In the genomic region with DNA sequence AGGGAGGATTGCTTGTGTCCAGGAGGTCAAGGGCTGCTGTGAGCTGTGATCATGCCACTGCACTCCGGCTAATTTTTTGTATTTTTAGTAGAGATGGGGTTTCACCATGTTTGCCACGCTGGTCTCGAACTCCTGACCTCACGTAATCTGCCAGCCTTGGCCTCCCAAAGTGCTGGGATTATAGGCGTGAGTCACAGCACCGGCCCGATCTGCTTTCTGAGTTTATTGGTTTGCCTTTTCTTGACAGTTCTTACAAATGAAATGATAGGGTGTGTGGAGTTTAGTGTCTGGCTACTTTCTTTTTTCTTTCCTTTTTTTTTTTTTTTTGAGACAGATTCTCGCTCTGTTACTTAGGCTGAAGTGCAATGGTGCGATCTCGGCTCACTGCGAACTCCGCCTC, we compare ENCODE assay signal across 9 cellular contexts. TPM values are rescaled to one million over a fixed set of nuclear protein-coding genes. Genes with fewer than 3 reads are reported as not detected.
DNase-seq lines count a peak whose midpoint lies in the region; ATAC-seq lines count a peak whose summit lies in the region.
"Had no signal": no experiment of that assay in that cellular context is flagged by ENCODE, and none has a peak within 500 bp of the region (broad histone marks: within the 10 kb centered on the region; RNA-seq: fewer than 3 reads in every experiment).

No MANE protein-coding gene starts in this region.

- no peak for ATAC-seq in left cardiac atrium
- no peak for ATAC-seq in Right ventricle myocardium superior (ENCODE audit: poor library complexity)
- ATAC-seq in memory B cell (ENCODE audit: low read depth), result no peak
- no peak for ATAC-seq in GM19463 (IDR thresholded peaks at IDR 0.05; ENCODE audit: unreplicated experiment)

- peaks cover 4% of the 10 kb centered on the region for H3K4me1 Mint-ChIP-seq in memory B cell

- intact Hi-C loops in left cardiac atrium (cut with DNase I), result no loop called here
- intact Hi-C loops in Right ventricle myocardium superior (cut with DNase I), result no loop called here

- H3K36me3 Mint-ChIP-seq in memory B cell, result peaks cover 4% of the 10 kb centered on the region

- H3K9me3 Mint-ChIP-seq in memory B cell, result no peaks in the 10 kb centered on the region

- H3K27ac Mint-ChIP-seq in memory B cell, result peak overlapping the region; percentile 20

- DNase-seq in left cardiac atrium (peak; percentile 14), Right ventricle myocardium superior (no peak), amniotic epithelial cell (ENCODE audit: low read depth) (peak; percentile 30), memory B cell (ENCODE audit: low spot score in 2 of 2) (no peak), DMS79 (lab: John Stamatoyannopoulos, UW) (no peak), NCI-H510A (lab: John Stamatoyannopoulos, UW) (no peak), SIG-M5 treated with dmso at 0.1 percent for 504 hours (lab: John Stamatoyannopoulos, UW; ENCODE audit: unreplicated experiment) (no peak)

- no peaks in the 10 kb centered on the region for H3K27me3 Mint-ChIP-seq in memory B cell

- H3K4me3 Mint-ChIP-seq in memory B cell, result peak overlapping the region; percentile 91

RNA-seq across cellular contexts. Expression of a gene that starts 0.8 kb away (rescaled TPM):
- total RNA-seq in left cardiac atrium (1 to 10 TPM; 2.4 to 3.8 TPM), Right ventricle myocardium superior (3.6 TPM)

RNA-seq across cellular contexts. Expression of a gene that starts 1.1 kb away (rescaled TPM):
- not detected for total RNA-seq in left cardiac atrium
- total RNA-seq in Right ventricle myocardium superior, result not detected
- total RNA-seq: left colon had no signal

RNA-seq across cellular contexts. Expression of a gene that starts 25.3 kb away (rescaled TPM):
- total RNA-seq in left cardiac atrium (10 to 100 TPM; 59.9 to 67.4 TPM), Right ventricle myocardium superior (76.1 TPM)

RNA-seq across cellular contexts. Expression of a gene that starts 45.2 kb away (rescaled TPM):
- 10 to 100 TPM; 20.1 to 25.4 TPM for total RNA-seq in left cardiac atrium
- total RNA-seq in Right ventricle myocardium superior, result 19.7 TPM

Comparison
In these comparisons a context has a peak if more than half of its experiments do, and no peak if none do; other contexts are left out.
1. DNase-seq: peak in left cardiac atrium (single experiment) and amniotic epithelial cell (single experiment); none in Right ventricle myocardium superior (single experiment), memory B cell (0 of 2), DMS79 (single experiment), NCI-H510A (single experiment) and SIG-M5 treated with dmso at 0.1 percent for 504 hours (single experiment).